ENCODE assay signal across 2 cellular contexts in the genomic region with DNA sequence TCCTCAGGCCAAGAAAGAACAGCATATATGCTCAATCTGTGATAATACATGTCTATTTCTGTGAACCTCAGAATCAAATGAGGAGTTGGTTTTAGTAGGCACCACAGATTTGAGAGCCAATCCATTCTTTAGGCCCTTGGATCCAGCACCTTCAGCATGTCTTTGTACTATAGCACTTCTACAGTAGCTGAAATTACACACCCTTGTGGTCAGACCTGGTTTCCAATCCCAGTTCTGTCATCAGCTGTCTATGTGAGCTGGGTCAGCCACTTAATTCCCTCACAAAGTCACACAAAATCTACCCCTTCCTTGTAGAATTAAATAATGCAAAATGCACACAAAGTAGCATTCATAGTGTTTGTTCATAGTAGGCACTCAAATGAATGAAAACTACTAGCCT.
TF ChIP-seq lines count a peak whose summit lies in the region.

No MANE protein-coding gene starts in this region.

TF ChIP-seq in GM23338, 12 proteins besides CTCF, POLR2A, EP300 and RAD21 (continued from another document):
- TF ChIP-seq, protein P1, sequence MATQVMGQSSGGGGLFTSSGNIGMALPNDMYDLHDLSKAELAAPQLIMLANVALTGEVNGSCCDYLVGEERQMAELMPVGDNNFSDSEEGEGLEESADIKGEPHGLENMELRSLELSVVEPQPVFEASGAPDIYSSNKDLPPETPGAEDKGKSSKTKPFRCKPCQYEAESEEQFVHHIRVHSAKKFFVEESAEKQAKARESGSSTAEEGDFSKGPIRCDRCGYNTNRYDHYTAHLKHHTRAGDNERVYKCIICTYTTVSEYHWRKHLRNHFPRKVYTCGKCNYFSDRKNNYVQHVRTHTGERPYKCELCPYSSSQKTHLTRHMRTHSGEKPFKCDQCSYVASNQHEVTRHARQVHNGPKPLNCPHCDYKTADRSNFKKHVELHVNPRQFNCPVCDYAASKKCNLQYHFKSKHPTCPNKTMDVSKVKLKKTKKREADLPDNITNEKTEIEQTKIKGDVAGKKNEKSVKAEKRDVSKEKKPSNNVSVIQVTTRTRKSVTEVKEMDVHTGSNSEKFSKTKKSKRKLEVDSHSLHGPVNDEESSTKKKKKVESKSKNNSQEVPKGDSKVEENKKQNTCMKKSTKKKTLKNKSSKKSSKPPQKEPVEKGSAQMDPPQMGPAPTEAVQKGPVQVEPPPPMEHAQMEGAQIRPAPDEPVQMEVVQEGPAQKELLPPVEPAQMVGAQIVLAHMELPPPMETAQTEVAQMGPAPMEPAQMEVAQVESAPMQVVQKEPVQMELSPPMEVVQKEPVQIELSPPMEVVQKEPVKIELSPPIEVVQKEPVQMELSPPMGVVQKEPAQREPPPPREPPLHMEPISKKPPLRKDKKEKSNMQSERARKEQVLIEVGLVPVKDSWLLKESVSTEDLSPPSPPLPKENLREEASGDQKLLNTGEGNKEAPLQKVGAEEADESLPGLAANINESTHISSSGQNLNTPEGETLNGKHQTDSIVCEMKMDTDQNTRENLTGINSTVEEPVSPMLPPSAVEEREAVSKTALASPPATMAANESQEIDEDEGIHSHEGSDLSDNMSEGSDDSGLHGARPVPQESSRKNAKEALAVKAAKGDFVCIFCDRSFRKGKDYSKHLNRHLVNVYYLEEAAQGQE (IDR thresholded peaks at IDR 0.05; ENCODE audit: unreplicated experiment): no peak
- TF ChIP-seq STAT1 (IDR thresholded peaks at IDR 0.05; ENCODE audit: unreplicated experiment) (no peak), ZNF331 (CRISPR knock-in tag; IDR thresholded peaks at IDR 0.05; ENCODE audit: low read depth) (no peak), EZH2phosphoT487 (IDR thresholded peaks at IDR 0.05; ENCODE audit: unreplicated experiment) (no peak), POLR2AphosphoS5 (IDR thresholded peaks at IDR 0.05; ENCODE audit: low read depth) (no peak), CREB1 (CRISPR knock-in tag; IDR thresholded peaks at IDR 0.05; ENCODE audit: low read depth) (no peak)
- TF ChIP-seq, protein P2, sequence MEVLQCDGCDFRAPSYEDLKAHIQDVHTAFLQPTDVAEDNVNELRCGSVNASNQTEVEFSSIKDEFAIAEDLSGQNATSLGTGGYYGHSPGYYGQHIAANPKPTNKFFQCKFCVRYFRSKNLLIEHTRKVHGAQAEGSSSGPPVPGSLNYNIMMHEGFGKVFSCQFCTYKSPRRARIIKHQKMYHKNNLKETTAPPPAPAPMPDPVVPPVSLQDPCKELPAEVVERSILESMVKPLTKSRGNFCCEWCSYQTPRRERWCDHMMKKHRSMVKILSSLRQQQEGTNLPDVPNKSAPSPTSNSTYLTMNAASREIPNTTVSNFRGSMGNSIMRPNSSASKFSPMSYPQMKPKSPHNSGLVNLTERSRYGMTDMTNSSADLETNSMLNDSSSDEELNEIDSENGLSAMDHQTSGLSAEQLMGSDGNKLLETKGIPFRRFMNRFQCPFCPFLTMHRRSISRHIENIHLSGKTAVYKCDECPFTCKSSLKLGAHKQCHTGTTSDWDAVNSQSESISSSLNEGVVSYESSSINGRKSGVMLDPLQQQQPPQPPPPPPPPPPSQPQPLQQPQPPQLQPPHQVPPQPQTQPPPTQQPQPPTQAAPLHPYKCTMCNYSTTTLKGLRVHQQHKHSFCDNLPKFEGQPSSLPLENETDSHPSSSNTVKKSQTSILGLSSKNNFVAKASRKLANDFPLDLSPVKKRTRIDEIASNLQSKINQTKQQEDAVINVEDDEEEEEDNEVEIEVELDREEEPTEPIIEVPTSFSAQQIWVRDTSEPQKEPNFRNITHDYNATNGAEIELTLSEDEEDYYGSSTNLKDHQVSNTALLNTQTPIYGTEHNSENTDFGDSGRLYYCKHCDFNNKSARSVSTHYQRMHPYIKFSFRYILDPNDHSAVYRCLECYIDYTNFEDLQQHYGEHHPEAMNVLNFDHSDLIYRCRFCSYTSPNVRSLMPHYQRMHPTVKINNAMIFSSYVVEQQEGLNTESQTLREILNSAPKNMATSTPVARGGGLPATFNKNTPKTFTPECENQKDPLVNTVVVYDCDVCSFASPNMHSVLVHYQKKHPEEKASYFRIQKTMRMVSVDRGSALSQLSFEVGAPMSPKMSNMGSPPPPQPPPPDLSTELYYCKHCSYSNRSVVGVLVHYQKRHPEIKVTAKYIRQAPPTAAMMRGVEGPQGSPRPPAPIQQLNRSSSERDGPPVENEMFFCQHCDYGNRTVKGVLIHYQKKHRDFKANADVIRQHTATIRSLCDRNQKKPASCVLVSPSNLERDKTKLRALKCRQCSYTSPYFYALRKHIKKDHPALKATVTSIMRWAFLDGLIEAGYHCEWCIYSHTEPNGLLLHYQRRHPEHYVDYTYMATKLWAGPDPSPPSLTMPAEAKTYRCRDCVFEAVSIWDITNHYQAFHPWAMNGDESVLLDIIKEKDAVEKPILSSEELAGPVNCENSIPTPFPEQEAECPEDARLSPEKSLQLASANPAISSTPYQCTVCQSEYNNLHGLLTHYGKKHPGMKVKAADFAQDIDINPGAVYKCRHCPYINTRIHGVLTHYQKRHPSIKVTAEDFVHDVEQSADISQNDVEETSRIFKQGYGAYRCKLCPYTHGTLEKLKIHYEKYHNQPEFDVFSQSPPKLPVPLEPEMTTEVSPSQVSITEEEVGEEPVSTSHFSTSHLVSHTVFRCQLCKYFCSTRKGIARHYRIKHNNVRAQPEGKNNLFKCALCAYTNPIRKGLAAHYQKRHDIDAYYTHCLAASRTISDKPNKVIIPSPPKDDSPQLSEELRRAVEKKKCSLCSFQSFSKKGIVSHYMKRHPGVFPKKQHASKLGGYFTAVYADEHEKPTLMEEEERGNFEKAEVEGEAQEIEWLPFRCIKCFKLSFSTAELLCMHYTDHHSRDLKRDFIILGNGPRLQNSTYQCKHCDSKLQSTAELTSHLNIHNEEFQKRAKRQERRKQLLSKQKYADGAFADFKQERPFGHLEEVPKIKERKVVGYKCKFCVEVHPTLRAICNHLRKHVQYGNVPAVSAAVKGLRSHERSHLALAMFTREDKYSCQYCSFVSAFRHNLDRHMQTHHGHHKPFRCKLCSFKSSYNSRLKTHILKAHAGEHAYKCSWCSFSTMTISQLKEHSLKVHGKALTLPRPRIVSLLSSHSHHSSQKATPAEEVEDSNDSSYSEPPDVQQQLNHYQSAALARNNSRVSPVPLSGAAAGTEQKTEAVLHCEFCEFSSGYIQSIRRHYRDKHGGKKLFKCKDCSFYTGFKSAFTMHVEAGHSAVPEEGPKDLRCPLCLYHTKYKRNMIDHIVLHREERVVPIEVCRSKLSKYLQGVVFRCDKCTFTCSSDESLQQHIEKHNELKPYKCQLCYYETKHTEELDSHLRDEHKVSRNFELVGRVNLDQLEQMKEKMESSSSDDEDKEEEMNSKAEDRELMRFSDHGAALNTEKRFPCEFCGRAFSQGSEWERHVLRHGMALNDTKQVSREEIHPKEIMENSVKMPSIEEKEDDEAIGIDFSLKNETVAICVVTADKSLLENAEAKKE (CRISPR knock-in tag; IDR thresholded peaks at IDR 0.05): no peak
TF ChIP-seq in GM23338: peak in this region for 0.

TF ChIP-seq in WTC11, 78 proteins besides CTCF, POLR2A, EP300 and RAD21 (continued from another document):
- TF ChIP-seq HMGA2 (CRISPR knock-in tag; IDR thresholded peaks at IDR 0.05): no peak
- TF ChIP-seq ZNF396 (CRISPR knock-in tag; IDR thresholded peaks at IDR 0.05; ENCODE audit: borderline replicate concordance): no peak
- TF ChIP-seq, protein P3, sequence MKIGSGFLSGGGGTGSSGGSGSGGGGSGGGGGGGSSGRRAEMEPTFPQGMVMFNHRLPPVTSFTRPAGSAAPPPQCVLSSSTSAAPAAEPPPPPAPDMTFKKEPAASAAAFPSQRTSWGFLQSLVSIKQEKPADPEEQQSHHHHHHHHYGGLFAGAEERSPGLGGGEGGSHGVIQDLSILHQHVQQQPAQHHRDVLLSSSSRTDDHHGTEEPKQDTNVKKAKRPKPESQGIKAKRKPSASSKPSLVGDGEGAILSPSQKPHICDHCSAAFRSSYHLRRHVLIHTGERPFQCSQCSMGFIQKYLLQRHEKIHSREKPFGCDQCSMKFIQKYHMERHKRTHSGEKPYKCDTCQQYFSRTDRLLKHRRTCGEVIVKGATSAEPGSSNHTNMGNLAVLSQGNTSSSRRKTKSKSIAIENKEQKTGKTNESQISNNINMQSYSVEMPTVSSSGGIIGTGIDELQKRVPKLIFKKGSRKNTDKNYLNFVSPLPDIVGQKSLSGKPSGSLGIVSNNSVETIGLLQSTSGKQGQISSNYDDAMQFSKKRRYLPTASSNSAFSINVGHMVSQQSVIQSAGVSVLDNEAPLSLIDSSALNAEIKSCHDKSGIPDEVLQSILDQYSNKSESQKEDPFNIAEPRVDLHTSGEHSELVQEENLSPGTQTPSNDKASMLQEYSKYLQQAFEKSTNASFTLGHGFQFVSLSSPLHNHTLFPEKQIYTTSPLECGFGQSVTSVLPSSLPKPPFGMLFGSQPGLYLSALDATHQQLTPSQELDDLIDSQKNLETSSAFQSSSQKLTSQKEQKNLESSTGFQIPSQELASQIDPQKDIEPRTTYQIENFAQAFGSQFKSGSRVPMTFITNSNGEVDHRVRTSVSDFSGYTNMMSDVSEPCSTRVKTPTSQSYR (CRISPR knock-in tag; IDR thresholded peaks at IDR 0.05): no peak
- TF ChIP-seq GTF2I (CRISPR knock-in tag; conservative IDR thresholded peaks at IDR 0.05): no peak
- no peak for TF ChIP-seq SMAD3 (CRISPR knock-in tag; IDR thresholded peaks at IDR 0.05; ENCODE audit: borderline replicate concordance)
- no peak for TF ChIP-seq NR2C2 (CRISPR knock-in tag; IDR thresholded peaks at IDR 0.05)
- TF ChIP-seq ZBTB21 (CRISPR knock-in tag; IDR thresholded peaks at IDR 0.05; ENCODE audit: borderline replicate concordance): no peak
- TF ChIP-seq, protein P4, sequence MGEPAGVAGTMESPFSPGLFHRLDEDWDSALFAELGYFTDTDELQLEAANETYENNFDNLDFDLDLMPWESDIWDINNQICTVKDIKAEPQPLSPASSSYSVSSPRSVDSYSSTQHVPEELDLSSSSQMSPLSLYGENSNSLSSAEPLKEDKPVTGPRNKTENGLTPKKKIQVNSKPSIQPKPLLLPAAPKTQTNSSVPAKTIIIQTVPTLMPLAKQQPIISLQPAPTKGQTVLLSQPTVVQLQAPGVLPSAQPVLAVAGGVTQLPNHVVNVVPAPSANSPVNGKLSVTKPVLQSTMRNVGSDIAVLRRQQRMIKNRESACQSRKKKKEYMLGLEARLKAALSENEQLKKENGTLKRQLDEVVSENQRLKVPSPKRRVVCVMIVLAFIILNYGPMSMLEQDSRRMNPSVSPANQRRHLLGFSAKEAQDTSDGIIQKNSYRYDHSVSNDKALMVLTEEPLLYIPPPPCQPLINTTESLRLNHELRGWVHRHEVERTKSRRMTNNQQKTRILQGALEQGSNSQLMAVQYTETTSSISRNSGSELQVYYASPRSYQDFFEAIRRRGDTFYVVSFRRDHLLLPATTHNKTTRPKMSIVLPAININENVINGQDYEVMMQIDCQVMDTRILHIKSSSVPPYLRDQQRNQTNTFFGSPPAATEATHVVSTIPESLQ (CRISPR knock-in tag; IDR thresholded peaks at IDR 0.05): no peak
